8 cellular contexts compared by ENCODE assay signal in the genomic region with DNA sequence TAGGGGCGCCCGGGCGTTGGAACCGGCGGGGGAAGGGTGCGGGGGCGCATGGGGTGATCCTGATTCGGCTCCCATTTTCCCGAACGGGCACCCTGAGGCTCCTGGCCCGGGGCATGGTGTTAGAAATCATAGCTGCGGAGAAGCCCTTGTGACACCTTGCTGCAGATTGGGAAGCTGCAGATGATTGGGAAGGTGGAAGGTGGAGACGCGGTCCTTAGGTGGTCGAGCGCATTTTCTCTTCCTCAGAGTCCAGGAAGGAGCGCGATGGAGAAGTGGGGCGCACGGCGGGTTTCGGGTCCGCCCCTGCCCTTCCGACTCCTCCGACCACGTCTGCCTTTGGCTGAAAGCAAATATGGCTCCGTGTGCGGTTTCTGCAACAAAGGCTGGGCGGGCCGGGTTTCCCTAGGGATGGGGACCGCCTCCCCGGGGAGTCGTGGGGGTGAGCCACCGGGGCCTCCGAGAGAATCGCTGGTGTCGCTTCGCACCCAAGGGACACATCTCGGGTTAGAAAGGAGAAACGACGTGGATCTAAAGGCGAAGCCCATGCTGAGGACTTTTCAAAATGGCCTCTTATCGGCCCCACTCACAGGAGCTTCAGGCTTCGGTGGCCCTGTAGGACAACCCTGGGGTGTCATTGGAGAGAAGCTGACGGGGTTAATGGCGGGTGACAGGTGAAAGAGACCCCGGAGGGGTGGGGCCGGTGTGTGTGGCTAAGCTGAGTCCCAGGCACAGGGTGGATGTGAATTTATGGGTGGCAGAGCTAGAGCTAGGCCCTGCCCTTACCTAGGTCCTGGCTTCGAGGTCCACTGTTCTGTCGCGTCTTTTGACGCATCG. TPM values are rescaled to one million over a fixed set of nuclear protein-coding genes. Genes with fewer than 3 reads are reported as not detected.
DNase-seq lines count a peak whose midpoint lies in the region; FAIRE-seq and TF ChIP-seq lines count a peak whose summit lies in the region.

No MANE protein-coding gene starts in this region.

- intact Hi-C loops in testis (cut with DNase I; ENCODE audit: low total_unique reads): no loop called here

- H3K9ac ChIP-seq in endocrine pancreas (ENCODE audit: control insufficient read depth, insufficient read depth, low read length) (peak overlapping the region; percentile 69), mucosa of rectum (ENCODE audit: low read depth in 1 of 2, low read length in 2 of 2) (peak overlapping the region; percentile 97 to 98)

- H3K27ac ChIP-seq in mucosa of rectum (ENCODE audit: low read depth in 2 of 2, low read length in 2 of 2) (peak overlapping the region; percentile 97 to 100), testis (peak overlapping the region; percentile 97 to 100)

- H3K27me3 ChIP-seq in endocrine pancreas (ENCODE audit: control insufficient read depth, insufficient read depth, low read length) (no peaks in the 10 kb centered on the region), mucosa of rectum (ENCODE audit: control insufficient read depth in 2 of 2, insufficient read depth in 2 of 2, low read length in 2 of 2) (no peaks in the 10 kb centered on the region), testis (no peaks in the 10 kb centered on the region)

- TF ChIP-seq POLR2A in testis (IDR thresholded peaks at IDR 0.05): no peak

- WGBS in testis, 2 donors: 10 to 19% methylated on average over 28 to 53 of the region's 53 CpGs

- H3K4me3 ChIP-seq in endocrine pancreas (ENCODE audit: control insufficient read depth, insufficient read depth, low read length): peak overlapping the region; percentile 32
- peak overlapping the region; percentile 86 to 100 for H3K4me3 ChIP-seq in mucosa of rectum (ENCODE audit: low read length in 2 of 2)
- H3K4me3 ChIP-seq in testis: peak overlapping the region; percentile 94 to 99

- H3K36me3 ChIP-seq in endocrine pancreas (ENCODE audit: control insufficient read depth, insufficient read depth, low read length): no peaks in the 10 kb centered on the region
- peaks cover 24 to 31% of the 10 kb centered on the region in 2 donors for H3K36me3 ChIP-seq in mucosa of rectum (ENCODE audit: control insufficient read depth in 2 of 2, insufficient read depth in 2 of 2, low read length in 2 of 2)
- H3K36me3 ChIP-seq in testis (ENCODE audit: low read depth, missing control alignments): no peaks in the 10 kb centered on the region

- no peak for FAIRE-seq in RCC 7860 (lab: Jason Lieb, UNC)

- no peak for TF ChIP-seq CTCF in testis (IDR thresholded peaks at IDR 0.05)

- H3K9me3 ChIP-seq in endocrine pancreas (ENCODE audit: control insufficient read depth, low read length) (no peaks in the 10 kb centered on the region), mucosa of rectum (ENCODE audit: control insufficient read depth in 2 of 2, low read length in 2 of 2) (no peaks in the 10 kb centered on the region), testis (no peaks in the 10 kb centered on the region)

- H3K4me1 ChIP-seq in endocrine pancreas (ENCODE audit: control insufficient read depth, insufficient read depth, low read length): peaks cover 5% of the 10 kb centered on the region
- H3K4me1 ChIP-seq in mucosa of rectum (ENCODE audit: control insufficient read depth in 2 of 2, insufficient read depth in 2 of 2, low read length in 2 of 2): peaks cover 45 to 59% of the 10 kb centered on the region in 2 donors
- H3K4me1 ChIP-seq in testis: peaks cover 49% of the 10 kb centered on the region

- DNase-seq in ELR (ENCODE audit: low read depth): peak; percentile 50
- DNase-seq in HCEC 1CT: peak; percentile 15
- DNase-seq in NCI-H146 (lab: John Stamatoyannopoulos, UW): peak; percentile 84
- DNase-seq in activated CD4-positive, alpha-beta T cell treated with anti-CD3 and anti-CD28 coated beads, Interleukin-2, amount 50 U/mL, for 48 hours: peak; percentile 43 to 59
- no peak for DNase-seq in testis
- DNase-seq in RCC 7860 (ENCODE audit: low spot score): no peak

RNA-seq across cellular contexts. Expression of gene FTH1, which starts 0.7 kb away (rescaled TPM):
- 1,000 to 10,000 TPM; 1,162 to 1,419 TPM for total RNA-seq in testis
- 2,237 TPM for polyA plus RNA-seq in testis (ENCODE audit: insufficient read depth, low read depth, low replicate concordance)

RNA-seq across cellular contexts. Expression of gene BEST1, which starts 18.0 kb away (rescaled TPM):
- 10 to 100 TPM; 21.0 to 33.4 TPM for total RNA-seq in testis
- 9.2 TPM for polyA plus RNA-seq in testis (ENCODE audit: insufficient read depth, low read depth, low replicate concordance)

RNA-seq across cellular contexts. Expression of gene RAB3IL1, which starts 50.8 kb away (rescaled TPM):
- total RNA-seq in testis: 10 to 100 TPM; 57.7 to 65.8 TPM
- 88.2 TPM for polyA plus RNA-seq in testis (ENCODE audit: insufficient read depth, low read depth, low replicate concordance)

Comparison
In these comparisons a context has a peak if more than half of its experiments do, and no peak if none do; other contexts are left out.
1. DNase-seq: peak in ELR (single experiment), HCEC 1CT (single experiment), NCI-H146 (single experiment) and activated CD4-positive, alpha-beta T cell treated with anti-CD3 and anti-CD28 coated beads, Interleukin-2, amount 50 U/mL, for 48 hours (2 of 2); none in testis (single experiment) and RCC 7860 (single experiment).
2. H3K4me3 ChIP-seq: peak in every context shown above with its lines; median percentile 96 in testis; 93 in mucosa of rectum; 32 in endocrine pancreas.